1 cellular context compared by ENCODE assay signal in genomic region chr10:112950714-112951348, GRCh38.
TF ChIP-seq lines count a peak whose summit lies in the region.

No MANE protein-coding gene starts in this region.

TF ChIP-seq in GM23338, 12 proteins besides CTCF, POLR2A, EP300 and RAD21 (continued from another document):
- TF ChIP-seq ZNF462 (CRISPR knock-in tag; IDR thresholded peaks at IDR 0.05), result no peak
- TF ChIP-seq EZH2phosphoT487 (IDR thresholded peaks at IDR 0.05; ENCODE audit: unreplicated experiment), result no peak
- TF ChIP-seq EZH2 (IDR thresholded peaks at IDR 0.05; ENCODE audit: low read depth, unreplicated experiment), result no peak
- no peak for TF ChIP-seq POLR2AphosphoS5 (IDR thresholded peaks at IDR 0.05; ENCODE audit: low read depth)
